In the genomic region with DNA sequence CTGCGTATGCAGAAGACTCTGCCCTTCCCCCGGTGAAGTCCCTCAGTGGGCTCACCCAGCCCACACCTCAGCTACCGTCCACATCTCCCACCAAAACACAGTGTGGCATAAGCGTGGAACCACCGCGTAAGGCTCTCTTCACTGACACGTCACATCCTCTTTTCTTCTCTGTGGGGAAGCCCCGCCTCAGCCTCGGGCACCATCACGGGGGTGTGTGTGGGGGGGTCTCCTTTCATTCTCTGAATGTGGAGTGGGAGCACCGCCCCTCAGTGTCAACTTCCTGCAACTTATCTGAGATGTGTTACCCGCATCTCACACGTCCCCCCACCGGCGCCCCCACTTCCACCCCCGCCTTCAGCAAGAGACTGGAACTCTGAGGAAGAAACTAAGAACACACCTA, we compare ENCODE assay signal across 10 cellular contexts.
DNase-seq lines count a peak whose midpoint lies in the region; ATAC-seq and TF ChIP-seq lines count a peak whose summit lies in the region.
"Had no signal": no experiment of that assay in that cellular context is flagged by ENCODE, and none has a peak within 500 bp of the region (broad histone marks: within the 10 kb centered on the region; RNA-seq: fewer than 3 reads in every experiment).

No MANE protein-coding gene starts in this region.

- no peaks in the 10 kb centered on the region for H3K79me1 ChIP-seq in mesenchymal stem cell (replicated peaks; ENCODE audit: low read length, poor library complexity, severe bottlenecking)

- TF ChIP-seq POLR2A in Peyer's patch (IDR thresholded peaks at IDR 0.05), result no peak

- no peaks in the 10 kb centered on the region for H3K9me3 Mint-ChIP-seq in activated T-cell treated with anti-CD3 and anti-CD28 coated beads, Interleukin-2, amount 50 U/mL, for 24 hours

- DNase-seq in Peyer's patch (peak in 2 of 3 donors; percentile 68 to 74), mesenchymal stem cell (no peak), COLO829 (ENCODE audit: low spot score) (no peak), HEK293T (ENCODE audit: extremely low spot score) (no peak)
- DNase-seq in activated T-cell treated with anti-CD3 and anti-CD28 coated beads, Interleukin-2, amount 50 U/mL, for 24 hours, result peak; percentile 84
- peak; percentile 50 to 65 for DNase-seq in stimulated activated CD8-positive, alpha-beta memory T cell treated with anti-CD3 and anti-CD28 coated beads, Interleukin-7, amount 100 ng/mL, for 1 hour (ENCODE audit: low read depth in 2 of 2)
- DNase-seq: NCI-H1436 had no signal

- H3K27me3 Mint-ChIP-seq in activated T-cell treated with anti-CD3 and anti-CD28 coated beads, Interleukin-2, amount 50 U/mL, for 24 hours, result no peaks in the 10 kb centered on the region

- H4K8ac ChIP-seq in mesenchymal stem cell (ENCODE audit: low read length), result no peak overlapping the region

- no peaks in the 10 kb centered on the region for H3K36me3 ChIP-seq in Peyer's patch
- no peaks in the 10 kb centered on the region for H3K36me3 ChIP-seq in mesenchymal stem cell (ENCODE audit: control insufficient read depth in 1 of 2, insufficient read depth in 2 of 2, low read depth in 1 of 2, low read length in 2 of 2)

- WGBS in mesenchymal stem cell, result 94% methylated on average over 10 of the region's 16 CpGs

- ATAC-seq in HG02973 (IDR thresholded peaks at IDR 0.05; ENCODE audit: unreplicated experiment) (no peak), GM18502 (IDR thresholded peaks at IDR 0.05; ENCODE audit: poor library complexity, unreplicated experiment) (no peak)

- TF ChIP-seq CTCF in Peyer's patch (IDR thresholded peaks at IDR 0.05), result no peak

- H3K4me3 ChIP-seq in Peyer's patch, result peak overlapping the region in 2 of 4 donors; percentile 13 to 21
- H3K4me3 ChIP-seq in mesenchymal stem cell (ENCODE audit: insufficient read depth in 1 of 2, low read depth in 1 of 2, low read length in 2 of 2), result no peak overlapping the region
- H3K4me3 ChIP-seq: skin epidermis had no signal

- peaks cover 0 to 4% (median 0%) of the 10 kb centered on the region in 4 donors for H3K4me1 ChIP-seq in Peyer's patch
- no peaks in the 10 kb centered on the region for H3K4me1 ChIP-seq in mesenchymal stem cell (ENCODE audit: control insufficient read depth, insufficient read depth, low read depth, low read length)

- H3K4me2 ChIP-seq in mesenchymal stem cell (ENCODE audit: low read length, poor library complexity, severe bottlenecking), result no peak overlapping the region

- peak overlapping the region; percentile 16 for H3K4me3 Mint-ChIP-seq in activated T-cell treated with anti-CD3 and anti-CD28 coated beads, Interleukin-2, amount 50 U/mL, for 24 hours

- peak overlapping the region; percentile 94 for H3K27ac Mint-ChIP-seq in activated T-cell treated with anti-CD3 and anti-CD28 coated beads, Interleukin-2, amount 50 U/mL, for 24 hours

- H2AK5ac ChIP-seq in mesenchymal stem cell (ENCODE audit: low read length, severe bottlenecking), result no peak overlapping the region

- no peak overlapping the region for H4K91ac ChIP-seq in mesenchymal stem cell (ENCODE audit: low read length)

- H2AFZ ChIP-seq in mesenchymal stem cell (ENCODE audit: low read depth, low read length), result no peak overlapping the region

- H3K4me1 Mint-ChIP-seq in activated T-cell treated with anti-CD3 and anti-CD28 coated beads, Interleukin-2, amount 50 U/mL, for 24 hours (ENCODE audit: low read depth), result peaks cover 57% of the 10 kb centered on the region

- H2BK12ac ChIP-seq in mesenchymal stem cell (ENCODE audit: low read length in 2 of 2), result peak overlapping the region in 1 of 2 experiments; percentile 74

- no peak overlapping the region for H2BK120ac ChIP-seq in mesenchymal stem cell (ENCODE audit: low read depth, low read length)

- H3K36me3 Mint-ChIP-seq in activated T-cell treated with anti-CD3 and anti-CD28 coated beads, Interleukin-2, amount 50 U/mL, for 24 hours (ENCODE audit: low read depth), result peaks cover 8% of the 10 kb centered on the region

- H3K4ac ChIP-seq in mesenchymal stem cell (ENCODE audit: low read depth in 1 of 2, low read length in 2 of 2), result no peak overlapping the region

- no peak overlapping the region for H2BK5ac ChIP-seq in mesenchymal stem cell (ENCODE audit: low read depth, low read length, poor library complexity, severe bottlenecking)

- POLR2A ChIA-PET in HEK293T (lab: Yijun Ruan, JAX), result no interaction called here

- peak overlapping the region; percentile 49 for H2BK15ac ChIP-seq in mesenchymal stem cell (ENCODE audit: low read depth, poor library complexity, severe bottlenecking)

- no peaks in the 10 kb centered on the region for H3K27me3 ChIP-seq in Peyer's patch
- no peaks in the 10 kb centered on the region for H3K27me3 ChIP-seq in mesenchymal stem cell (ENCODE audit: control insufficient read depth in 1 of 2, insufficient read depth in 1 of 2, low read length in 2 of 2)

- H3K27ac ChIP-seq in Peyer's patch (no peak overlapping the region), mesenchymal stem cell (ENCODE audit: low read length, poor library complexity, severe bottlenecking) (no peak overlapping the region)

- H3K9me3 ChIP-seq in Peyer's patch (no peaks in the 10 kb centered on the region), mesenchymal stem cell (ENCODE audit: control insufficient read depth, low read length) (no peaks in the 10 kb centered on the region)

- CTCF ChIA-PET in HEK293T (lab: Yijun Ruan, JAX), result no interaction called here

- H3K23ac ChIP-seq in mesenchymal stem cell (ENCODE audit: low read length in 2 of 2), result no peak overlapping the region

- no peak overlapping the region for H3K14ac ChIP-seq in mesenchymal stem cell (ENCODE audit: low read length in 2 of 2)

- H3K9ac ChIP-seq in mesenchymal stem cell (ENCODE audit: low read length), result no peak overlapping the region

- no peak overlapping the region for H3K18ac ChIP-seq in mesenchymal stem cell (ENCODE audit: low read depth in 1 of 2, low read length in 2 of 2)

TF ChIP-seq in HEK293T, 16 proteins besides CTCF, POLR2A, EP300 and RAD21:
- TF ChIP-seq ELF4 (IDR thresholded peaks at IDR 0.05), result no peak
- TF ChIP-seq NFRKB (IDR thresholded peaks at IDR 0.05), result no peak
- TF ChIP-seq PKNOX1 (IDR thresholded peaks at IDR 0.05), result no peak
- TF ChIP-seq L3MBTL2 (conservative IDR thresholded peaks at IDR 0.05), result no peak
- no peak for TF ChIP-seq BHLHE40 (IDR thresholded peaks at IDR 0.05; ENCODE audit: borderline replicate concordance)
- no peak for TF ChIP-seq SP1 (IDR thresholded peaks at IDR 0.05)
- TF ChIP-seq ARNT (IDR thresholded peaks at IDR 0.05), result no peak
- TF ChIP-seq ZNF384 (IDR thresholded peaks at IDR 0.05), result no peak
- no peak for TF ChIP-seq FOXK2 (IDR thresholded peaks at IDR 0.05)
- no peak for TF ChIP-seq LEF1 (IDR thresholded peaks at IDR 0.05; ENCODE audit: borderline replicate concordance)
- TF ChIP-seq FOXM1 (IDR thresholded peaks at IDR 0.05; ENCODE audit: borderline replicate concordance), result no peak
- no peak for TF ChIP-seq HDGF (IDR thresholded peaks at IDR 0.05; ENCODE audit: borderline replicate concordance)
- TF ChIP-seq TARDBP (IDR thresholded peaks at IDR 0.05), result no peak
- no peak for TF ChIP-seq SUZ12 (IDR thresholded peaks at IDR 0.05)

Comparison
In these comparisons a context has a peak if more than half of its experiments do, and no peak if none do; other contexts are left out.
1. DNase-seq: peak in Peyer's patch (2 of 3), activated T-cell treated with anti-CD3 and anti-CD28 coated beads, Interleukin-2, amount 50 U/mL, for 24 hours (single experiment) and stimulated activated CD8-positive, alpha-beta memory T cell treated with anti-CD3 and anti-CD28 coated beads, Interleukin-7, amount 100 ng/mL, for 1 hour (2 of 2); none in mesenchymal stem cell (single experiment), COLO829 (single experiment) and HEK293T (single experiment).